8 cellular contexts compared by ENCODE assay signal in genomic region chr7:114048386-114049235, GRCh38.
DNase-seq lines count a peak whose midpoint lies in the region; ATAC-seq and TF ChIP-seq lines count a peak whose summit lies in the region.

No MANE protein-coding gene starts in this region.

- WGBS in right lobe of liver (ENCODE audit: insufficient coverage, low coverage, low lambda C conversion rate, missing lambda C conversion rate), result 57% methylated on average over 7 of the region's 12 CpGs

- H3K27ac Mint-ChIP-seq in activated naive CD4-positive, alpha-beta T cell treated with anti-CD3 and anti-CD28 coated beads, Interleukin-2, amount 50 U/mL, for 72 hours, result peak overlapping the region; percentile 68 to 85

- H3K4me3 ChIP-seq in LNCaP clone FGC (ENCODE audit: low read depth, low read length) (peak overlapping the region; percentile 39), right lobe of liver (peak overlapping the region in 1 of 3 donors; percentile 44)

- DNase-seq in NCI-H146 (lab: John Stamatoyannopoulos, UW) (peak; percentile 24), NCI-H146 treated with DMSO at 0.1 percent for 48 hours (lab: John Stamatoyannopoulos, UW; ENCODE audit: unreplicated experiment) (no peak), LNCaP clone FGC (ENCODE audit: low read depth) (no peak), right lobe of liver (peak in 1 of 3 donors; percentile 20), sciatic nerve (ENCODE audit: low spot score) (no peak), GM13977 (ENCODE audit: low spot score) (no peak)
- no peak for DNase-seq in activated naive CD4-positive, alpha-beta T cell treated with anti-CD3 and anti-CD28 coated beads, Interleukin-2, amount 50 U/mL, for 72 hours (ENCODE audit: low spot score in 2 of 2)

- peak; percentile 24 to 80 for ATAC-seq in activated naive CD4-positive, alpha-beta T cell treated with anti-CD3 and anti-CD28 coated beads, Interleukin-2, amount 50 U/mL, for 72 hours
- ATAC-seq in right lobe of liver, result peak; percentile 30 to 80 (median 62)
- ATAC-seq in sciatic nerve, result no peak
- ATAC-seq in HG03571 (IDR thresholded peaks at IDR 0.05; ENCODE audit: unreplicated experiment), result no peak

- no peak overlapping the region for H3K27ac ChIP-seq in right lobe of liver

- peaks cover 6 to 7% of the 10 kb centered on the region in 2 donors for H3K36me3 Mint-ChIP-seq in activated naive CD4-positive, alpha-beta T cell treated with anti-CD3 and anti-CD28 coated beads, Interleukin-2, amount 50 U/mL, for 72 hours

- no peaks in the 10 kb centered on the region for H3K36me3 ChIP-seq in right lobe of liver

- TF ChIP-seq POLR2A in right lobe of liver (IDR thresholded peaks at IDR 0.05), result no peak

- in situ Hi-C loops in GM13977 (cut with MboI; ENCODE audit: low pct_unique_long_range_greater_than_20kb, low sequenced_read_pairs, unreplicated experiment), result no loop called here

- TF ChIP-seq CTCF in LNCaP clone FGC (IDR thresholded peaks at IDR 0.05; ENCODE audit: control insufficient read depth, extremely low read depth, insufficient read depth), result no peak
- no peak for TF ChIP-seq CTCF in right lobe of liver (IDR thresholded peaks at IDR 0.05)
- TF ChIP-seq CTCF in GM13977 (IDR thresholded peaks at IDR 0.05; ENCODE audit: extremely low read depth, insufficient read depth, missing control alignments), result no peak

- intact Hi-C loops in right lobe of liver (cut with DNase I) (no loop called here), sciatic nerve (cut with DNase I) (no loop called here)

- no peaks in the 10 kb centered on the region for H3K4me1 ChIP-seq in right lobe of liver

- peaks cover 5 to 8% of the 10 kb centered on the region in 2 donors for H3K9me3 Mint-ChIP-seq in activated naive CD4-positive, alpha-beta T cell treated with anti-CD3 and anti-CD28 coated beads, Interleukin-2, amount 50 U/mL, for 72 hours

- H3K9me3 ChIP-seq in right lobe of liver, result no peaks in the 10 kb centered on the region

- no peaks in the 10 kb centered on the region for H3K27me3 ChIP-seq in right lobe of liver

Comparison
In these comparisons a context has a peak if more than half of its experiments do, and no peak if none do; other contexts are left out.
1. ATAC-seq: peak in activated naive CD4-positive, alpha-beta T cell treated with anti-CD3 and anti-CD28 coated beads, Interleukin-2, amount 50 U/mL, for 72 hours (2 of 2) and right lobe of liver (4 of 4); none in sciatic nerve (single experiment) and HG03571 (single experiment).